ENCODE assay signal across 15 cellular contexts in genomic region chr13:110957181-110957884, GRCh38. TPM values are rescaled to one million over a fixed set of nuclear protein-coding genes. Genes with fewer than 3 reads are reported as not detected.
A peak's percentile ranks its signal among the peaks of the same experiment; 100 is the strongest.
DNase-seq lines count a peak whose midpoint lies in the region; ATAC-seq and TF ChIP-seq lines count a peak whose summit lies in the region.
"Had no signal": no experiment of that assay in that cellular context is flagged by ENCODE, and none has a peak within 500 bp of the region (broad histone marks: within the 10 kb centered on the region; RNA-seq: fewer than 3 reads in every experiment).

No MANE protein-coding gene starts in this region.

- no peaks in the 10 kb centered on the region; the same call in 1 of the 2 replicates for H3K9me3 ChIP-seq in Loucy (ENCODE audit: insufficient read depth, low read depth, low read length)
- H3K9me3 ChIP-seq: colonic mucosa had no signal

- no peak overlapping the region for H3K9ac ChIP-seq in Loucy (ENCODE audit: low read depth, low read length, poor library complexity, severe bottlenecking)

- no peaks in the 10 kb centered on the region for H3K9me2 ChIP-seq in Loucy (replicated peaks; ENCODE audit: low read depth, low read length)

- H3K4me1 Mint-ChIP-seq in brain (peaks cover 13% of the 10 kb centered on the region), neural crest cell (peaks cover 18% of the 10 kb centered on the region)

- H3K4me2 ChIP-seq in Loucy (ENCODE audit: low read depth, low read length, poor library complexity, severe bottlenecking): no peak overlapping the region

- no peaks in the 10 kb centered on the region for H3K79me2 ChIP-seq in Loucy (ENCODE audit: insufficient read depth, low read length)

- peaks cover 2% of the 10 kb centered on the region for H3K27me3 Mint-ChIP-seq in brain
- H3K27me3 Mint-ChIP-seq in neural crest cell (ENCODE audit: low read depth): no peaks in the 10 kb centered on the region

- TF ChIP-seq CTCF in Loucy (conservative IDR thresholded peaks at IDR 0.05; ENCODE audit: low read length): peak; percentile 52
- peak in 1 of 2 experiments; percentile 33 for TF ChIP-seq CTCF in brain (conservative IDR thresholded peaks at IDR 0.05)
- no peak for TF ChIP-seq CTCF in neural crest cell (conservative IDR thresholded peaks at IDR 0.05)

- H3K27me3 ChIP-seq in Loucy (ENCODE audit: insufficient read depth, low read length, poor library complexity, severe bottlenecking): no peaks in the 10 kb centered on the region
- H3K27me3 ChIP-seq: colonic mucosa, left lung had no signal

- no peaks in the 10 kb centered on the region for H4K20me1 ChIP-seq in Loucy (ENCODE audit: insufficient read depth, low read length, poor library complexity, severe bottlenecking)

- no peak overlapping the region for H3K4me3 ChIP-seq in Loucy (ENCODE audit: low read length, poor library complexity, severe bottlenecking)
- H3K4me3 ChIP-seq: colonic mucosa, left lung, SK-N-MC, stomach had no signal

- DNase-seq in ELR (ENCODE audit: low read depth) (peak; percentile 60), neural crest cell (ENCODE audit: low read depth, low spot score) (peak; percentile 14), HPDE6-E6E7 (ENCODE audit: extremely low spot score) (no peak), DMS53 treated with DMSO at 0.1 percent for 48 hours (lab: John Stamatoyannopoulos, UW; ENCODE audit: unreplicated experiment) (no peak), globus pallidus (ENCODE audit: low spot score) (no peak)
- DNase-seq: activated CD4-positive, alpha-beta T cell treated with anti-CD3 and anti-CD28 coated beads for 36 hours; activated effector memory CD4-positive, alpha-beta T cell treated with Interleukin-2 at 50 U/mL for 16 hours; colonic mucosa; left lung; NCI-H510A; stomach had no signal

- peak overlapping the region in 3 of 5 experiments; percentile 18 to 49 (median 46) for H3K27ac Mint-ChIP-seq in brain
- H3K27ac Mint-ChIP-seq in neural crest cell (ENCODE audit: unreplicated experiment): no peak overlapping the region
- H3K27ac Mint-ChIP-seq: activated CD4-positive, alpha-beta T cell treated with anti-CD3 and anti-CD28 coated beads for 36 hours had no signal

- no peaks in the 10 kb centered on the region for H3K36me3 Mint-ChIP-seq in brain
- H3K36me3 Mint-ChIP-seq in neural crest cell (ENCODE audit: low read depth): peaks cover 3% of the 10 kb centered on the region

- H3K4me3 Mint-ChIP-seq in brain (no peak overlapping the region), neural crest cell (no peak overlapping the region)
- H3K4me3 Mint-ChIP-seq: activated CD4-positive, alpha-beta T cell treated with anti-CD3 and anti-CD28 coated beads for 36 hours had no signal

- H3K9me3 Mint-ChIP-seq in brain (peaks cover 0 to 15% (median 6%) of the 10 kb centered on the region in 5 experiments), neural crest cell (peaks cover 6% of the 10 kb centered on the region)

- H3K4me1 ChIP-seq in Loucy (ENCODE audit: insufficient read depth, low read length, poor library complexity, severe bottlenecking): no peaks in the 10 kb centered on the region
- H3K4me1 ChIP-seq: colonic mucosa, left lung had no signal

- no peak overlapping the region for H2AFZ ChIP-seq in Loucy (ENCODE audit: low read length)

- no peaks in the 10 kb centered on the region for H3K36me3 ChIP-seq in Loucy (ENCODE audit: insufficient read depth, low read length)
- H3K36me3 ChIP-seq: colonic mucosa, left lung, stomach had no signal

- ATAC-seq in HG03135 (IDR thresholded peaks at IDR 0.05; ENCODE audit: unreplicated experiment): no peak
- ATAC-seq: activated CD4-positive, alpha-beta T cell treated with anti-CD3 and anti-CD28 coated beads for 36 hours; left lung had no signal

- no peaks in the 10 kb centered on the region for H3F3A ChIP-seq in Loucy (ENCODE audit: low read depth)

RNA-seq across cellular contexts. Expression of gene ANKRD10, which starts 42.5 kb away (rescaled TPM):
- 52.5 TPM for polyA plus RNA-seq in brain (ENCODE audit: insufficient read depth, low read depth, low replicate concordance)
- 194 and 204 TPM in 2 replicates for total RNA-seq in neural crest cell

Comparison
In these comparisons a context has a peak if more than half of its experiments do, and no peak if none do; other contexts are left out.
1. DNase-seq: peak in ELR (single experiment) and neural crest cell (single experiment); none in HPDE6-E6E7 (single experiment), DMS53 treated with DMSO at 0.1 percent for 48 hours (single experiment) and globus pallidus (single experiment).